In genomic region chr12:7441216-7441615, GRCh38 we compare ENCODE assay signal across 20 cellular contexts. TPM values are rescaled to one million over a fixed set of nuclear protein-coding genes. Genes with fewer than 3 reads are reported as not detected.
"Had no signal": no experiment of that assay in that cellular context is flagged by ENCODE, and none has a peak within 500 bp of the region (broad histone marks: within the 10 kb centered on the region; RNA-seq: fewer than 3 reads in every experiment).

No MANE protein-coding gene starts in this region.

- ATAC-seq: activated naive CD4-positive, alpha-beta T cell treated with anti-CD3 and anti-CD28 coated beads, Interleukin-2, amount 50 U/mL, for 72 hours; left lobe of liver; lower lobe of right lung; naive thymus-derived CD4-positive, alpha-beta T cell had no signal

- H3K27ac ChIP-seq: colonic mucosa, epithelial cell of prostate, lower lobe of right lung, sigmoid colon, SK-N-MC, thoracic aorta, upper lobe of left lung, WERI-Rb-1 had no signal

- H3K4me3 ChIP-seq: colonic mucosa, lower lobe of right lung, sigmoid colon, SK-N-MC, upper lobe of left lung had no signal

- H3K27ac Mint-ChIP-seq: activated naive CD4-positive, alpha-beta T cell treated with anti-CD3 and anti-CD28 coated beads, Interleukin-2, amount 50 U/mL, for 72 hours; immature natural killer cell; naive thymus-derived CD4-positive, alpha-beta T cell had no signal

- H3K9me3 Mint-ChIP-seq: activated naive CD4-positive, alpha-beta T cell treated with anti-CD3 and anti-CD28 coated beads, Interleukin-2, amount 50 U/mL, for 72 hours had no signal

- H3K9me3 ChIP-seq: colonic mucosa, lower lobe of right lung, sigmoid colon, thoracic aorta, upper lobe of left lung had no signal

- DNase-seq: activated CD4-positive, alpha-beta T cell treated with anti-CD3 and anti-CD28 coated beads for 1 hour; activated T-cell treated with anti-CD3 and anti-CD28 coated beads, Interleukin-2, amount 50 U/mL, for 1 hour; colonic mucosa; immature natural killer cell; lower lobe of right lung; mesendoderm; naive thymus-derived CD4-positive, alpha-beta T cell; sigmoid colon; stimulated activated CD4-positive, alpha-beta T cell treated with anti-CD3 and anti-CD28 coated beads, Interleukin-2, amount 100 ng/mL, for 48 hours; stimulated activated CD8-positive, alpha-beta memory T cell treated with anti-CD3 and anti-CD28 coated beads, Interleukin-4, amount 100 ng/mL, for 48 hours; stimulated activated naive CD4-positive, alpha-beta T cell; upper lobe of left lung; WERI-Rb-1 had no signal

- H3K27me3 ChIP-seq: colonic mucosa, upper lobe of left lung had no signal

- H3K4me1 ChIP-seq: colonic mucosa, lower lobe of right lung, sigmoid colon had no signal

- H3K36me3 ChIP-seq: colonic mucosa, lower lobe of right lung, sigmoid colon, thoracic aorta, upper lobe of left lung, WERI-Rb-1 had no signal

RNA-seq across cellular contexts. Expression of gene CD163L1, which starts 2.7 kb away (rescaled TPM):
- total RNA-seq: activated naive CD4-positive, alpha-beta T cell treated with anti-CD3 and anti-CD28 coated beads, Interleukin-2, amount 50 U/mL, for 72 hours; bronchial epithelial cell; T-helper 2 cell treated with Interferon-gamma antibody and Interleukin-4, amounts not matched to agents 100 ng/mL and 5 ng/mL, for 36 hours had no signal
- polyA plus RNA-seq: immature natural killer cell; naive thymus-derived CD4-positive, alpha-beta T cell had no signal
